In the genomic region with DNA sequence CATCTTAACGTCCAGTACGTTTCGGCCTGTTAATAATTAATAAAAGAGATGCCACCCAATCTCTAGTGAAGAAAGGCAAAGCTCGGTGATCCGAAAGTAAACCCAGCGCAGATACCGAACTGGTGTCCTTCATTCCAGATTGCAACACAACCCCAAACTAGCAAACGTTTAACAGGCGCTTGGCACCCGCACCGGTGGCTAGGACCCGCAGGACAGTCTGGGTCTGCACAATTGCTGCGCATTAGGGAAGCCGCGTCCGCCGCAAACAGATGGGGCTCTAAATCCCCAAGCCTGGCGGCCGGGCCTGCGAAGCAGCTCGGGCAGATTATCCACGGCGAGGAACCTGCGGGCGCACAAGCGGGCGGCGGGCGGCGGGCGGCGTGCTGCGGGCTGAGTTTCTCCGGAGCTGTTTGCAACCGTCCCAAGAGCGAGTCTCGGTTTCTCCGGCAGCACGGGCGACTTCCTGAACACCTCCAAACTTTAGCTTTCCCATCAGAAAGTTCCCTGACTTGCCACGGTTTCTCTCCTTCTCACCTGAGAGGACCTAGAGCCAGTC, we compare ENCODE assay signal across 9 cellular contexts.
DNase-seq lines count a peak whose midpoint lies in the region; ATAC-seq lines count a peak whose summit lies in the region.
"Had no signal": no experiment of that assay in that cellular context is flagged by ENCODE, and none has a peak within 500 bp of the region (broad histone marks: within the 10 kb centered on the region; RNA-seq: fewer than 3 reads in every experiment).

No MANE protein-coding gene starts in this region.

- peaks cover 54% of the 10 kb centered on the region for H3K27me3 ChIP-seq in BLaER1

- H3K9ac ChIP-seq in BLaER1 = 0 out of 2 replicates have a peak overlapping the region, but pooled peaks have one; percentile 68

- DNase-seq in T-helper 2 cell = peak; percentile 21 to 63 (median 37)
- peak; percentile 43 for DNase-seq in central memory CD4-positive, alpha-beta T cell
- DNase-seq in kidney tubule cell (ENCODE audit: low spot score) = peak; percentile 67
- peak; percentile 63 to 66 for DNase-seq in stimulated activated CD4-positive, alpha-beta T cell treated with anti-CD3 and anti-CD28 coated beads, Interleukin-2, amount 100 ng/mL, for 24 hours
- DNase-seq in NCI-H1694 treated with DMSO at 0.1 percent for 48 hours (lab: John Stamatoyannopoulos, UW) = no peak

- H3K36me3 ChIP-seq in BLaER1 = no peaks in the 10 kb centered on the region

- peak overlapping the region; percentile 84 for H3K4me3 ChIP-seq in BLaER1

- no peaks in the 10 kb centered on the region for H3K9me3 ChIP-seq in BLaER1

- peaks cover 9% of the 10 kb centered on the region for H3K4me1 ChIP-seq in BLaER1

- peaks cover 57% of the 10 kb centered on the region for H4K20me1 ChIP-seq in BLaER1

- ATAC-seq in HG03159 (IDR thresholded peaks at IDR 0.05; ENCODE audit: unreplicated experiment) (peak; percentile 6), GM21390 (IDR thresholded peaks at IDR 0.05; ENCODE audit: unreplicated experiment) (no peak)
- ATAC-seq: HCT116 had no signal

- peak overlapping the region; percentile 100 for H3K4me2 ChIP-seq in BLaER1

- H3K27ac ChIP-seq in BLaER1 = no peak overlapping the region
